Comparison of ENCODE assay signal across 8 cellular contexts in the genomic region with DNA sequence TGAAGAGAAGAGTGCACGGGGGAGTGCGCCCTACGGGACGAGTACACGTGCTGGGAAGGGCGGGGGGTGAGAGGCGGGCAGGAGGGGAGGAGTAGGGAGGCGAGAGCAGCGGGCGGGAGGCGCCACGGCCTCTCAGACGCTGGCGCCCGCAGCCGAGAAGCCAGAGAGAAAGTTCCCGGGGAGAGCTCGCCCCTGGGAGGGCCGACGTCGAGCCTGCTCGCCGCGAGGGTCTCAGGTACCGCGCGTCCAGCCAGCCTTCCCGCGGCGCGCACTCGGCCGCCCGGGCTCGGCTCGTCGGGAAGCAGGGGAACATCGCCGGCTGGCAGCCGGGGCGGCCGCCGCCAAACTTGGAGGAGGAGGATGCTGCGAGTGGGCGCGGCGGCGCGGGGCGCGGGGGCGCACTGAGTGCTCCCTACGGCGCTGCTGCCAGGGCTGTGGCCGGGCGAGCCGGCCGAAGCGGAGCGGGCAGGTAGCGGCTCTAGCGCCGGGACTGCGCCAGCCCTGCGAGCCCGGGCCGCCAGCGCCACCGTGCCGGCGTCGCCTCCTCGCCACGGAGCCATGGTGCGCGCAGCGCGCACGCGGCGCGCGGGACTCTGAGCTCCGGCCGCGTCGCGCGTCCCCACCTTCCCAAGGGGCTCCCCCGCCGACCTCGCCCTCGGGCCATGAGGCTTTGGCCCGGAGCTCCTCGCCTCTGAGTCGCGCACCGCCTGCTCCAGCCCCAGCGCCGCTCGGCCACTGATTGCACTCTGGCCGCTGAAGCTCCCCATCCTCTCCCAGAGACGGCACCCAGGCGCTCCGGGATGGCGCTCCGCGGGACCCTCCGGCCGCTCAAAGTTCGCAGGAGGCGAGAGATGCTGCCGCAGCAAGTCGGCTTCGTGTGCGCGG. TPM values are rescaled to one million over a fixed set of nuclear protein-coding genes. Genes with fewer than 3 reads are reported as not detected.
DNase-seq lines count a peak whose midpoint lies in the region; ATAC-seq and TF ChIP-seq lines count a peak whose summit lies in the region.

A gene with protein sequence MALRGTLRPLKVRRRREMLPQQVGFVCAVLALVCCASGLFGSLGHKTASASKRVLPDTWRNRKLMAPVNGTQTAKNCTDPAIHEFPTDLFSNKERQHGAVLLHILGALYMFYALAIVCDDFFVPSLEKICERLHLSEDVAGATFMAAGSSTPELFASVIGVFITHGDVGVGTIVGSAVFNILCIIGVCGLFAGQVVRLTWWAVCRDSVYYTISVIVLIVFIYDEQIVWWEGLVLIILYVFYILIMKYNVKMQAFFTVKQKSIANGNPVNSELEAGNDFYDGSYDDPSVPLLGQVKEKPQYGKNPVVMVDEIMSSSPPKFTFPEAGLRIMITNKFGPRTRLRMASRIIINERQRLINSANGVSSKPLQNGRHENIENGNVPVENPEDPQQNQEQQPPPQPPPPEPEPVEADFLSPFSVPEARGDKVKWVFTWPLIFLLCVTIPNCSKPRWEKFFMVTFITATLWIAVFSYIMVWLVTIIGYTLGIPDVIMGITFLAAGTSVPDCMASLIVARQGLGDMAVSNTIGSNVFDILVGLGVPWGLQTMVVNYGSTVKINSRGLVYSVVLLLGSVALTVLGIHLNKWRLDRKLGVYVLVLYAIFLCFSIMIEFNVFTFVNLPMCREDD (plus strand): TSS at position 135 of the 885 bp plus-strand sequence. CDS start 666 bp downstream, at position 801.

- H3K4me3 Mint-ChIP-seq in progenitor cell of endocrine pancreas (ENCODE audit: low read depth), result peak within 1 kb of the TSS; percentile 40

- H3K27me3 Mint-ChIP-seq in progenitor cell of endocrine pancreas, result peaks cover 96% of the 10 kb centered on the region

- DNase-seq in ELF-1 (ENCODE audit: low read depth, low spot score) (peak; percentile 37), NCI-H82 (lab: John Stamatoyannopoulos, UW) (peak; percentile 54), foreskin fibroblast (peak; percentile 10 to 40), progenitor cell of endocrine pancreas (ENCODE audit: low spot score, unreplicated experiment) (peak; percentile 16), HCEC 1CT (no peak), middle frontal gyrus (ENCODE audit: extremely low spot score, low spot score) (no peak)
- DNase-seq in stimulated activated CD4-positive, alpha-beta T cell treated with anti-CD3 and anti-CD28 coated beads, Interleukin-4, amount 100 ng/mL, for 24 hours, result no peak

- no peaks in the 10 kb centered on the region for H3K36me3 Mint-ChIP-seq in progenitor cell of endocrine pancreas (ENCODE audit: insufficient read depth)

- TF ChIP-seq CTCF in foreskin fibroblast (IDR thresholded peaks at IDR 0.05; ENCODE audit: low read depth, low read length) (no peak), progenitor cell of endocrine pancreas (IDR thresholded peaks at IDR 0.05; ENCODE audit: unreplicated experiment) (no peak)

- no peak for ATAC-seq in GM18909 (IDR thresholded peaks at IDR 0.05; ENCODE audit: poor library complexity, unreplicated experiment)

- H3K9me3 Mint-ChIP-seq in progenitor cell of endocrine pancreas (ENCODE audit: low read depth), result no peaks in the 10 kb centered on the region

- no peak within 1 kb of the TSS for H3K4me3 ChIP-seq in foreskin fibroblast (ENCODE audit: low read depth in 1 of 2, low read length in 2 of 2)

- H3K27ac Mint-ChIP-seq in progenitor cell of endocrine pancreas, result no peak within 1 kb of the TSS

- peaks cover 4% of the 10 kb centered on the region for H3K4me1 Mint-ChIP-seq in progenitor cell of endocrine pancreas (ENCODE audit: low read depth)

RNA-seq across cellular contexts. Expression of the gene that starts here (rescaled TPM):
- total RNA-seq in progenitor cell of endocrine pancreas, result not detected in 2 replicates

Comparison
In these comparisons a context has a peak if more than half of its experiments do, and no peak if none do; other contexts are left out.
1. Peak in DNase-seq in progenitor cell of endocrine pancreas; RNA of the gene not detected or under 1 TPM.
2. DNase-seq: peak in ELF-1 (single experiment), NCI-H82 (single experiment) and foreskin fibroblast (2 of 2); none in HCEC 1CT (single experiment), middle frontal gyrus (single experiment) and stimulated activated CD4-positive, alpha-beta T cell treated with anti-CD3 and anti-CD28 coated beads, Interleukin-4, amount 100 ng/mL, for 24 hours (single experiment).